Comparison of ENCODE assay signal across 18 cellular contexts in genomic region chr21:22855581-22855980, GRCh38.
DNase-seq lines count a peak whose midpoint lies in the region; ATAC-seq, FAIRE-seq and TF ChIP-seq lines count a peak whose summit lies in the region.
"Had no signal": no experiment of that assay in that cellular context is flagged by ENCODE, and none has a peak within 500 bp of the region (broad histone marks: within the 10 kb centered on the region; RNA-seq: fewer than 3 reads in every experiment).

No MANE protein-coding gene starts in this region.

- FAIRE-seq in bronchial epithelial cell (lab: Jason Lieb, UNC) = no peak
- FAIRE-seq: G401.6 had no signal

- H3K36me3 ChIP-seq in bronchial epithelial cell (ENCODE audit: control insufficient read depth, insufficient read depth, low read length) = no peaks in the 10 kb centered on the region

- H3K27me3 ChIP-seq in bronchial epithelial cell (ENCODE audit: control insufficient read depth, insufficient read depth, low read length) = no peaks in the 10 kb centered on the region

- TF ChIP-seq CTCF in bronchial epithelial cell (IDR thresholded peaks at IDR 0.05; ENCODE audit: insufficient read depth, low read length, severe bottlenecking) (no peak), foreskin fibroblast (IDR thresholded peaks at IDR 0.05; ENCODE audit: low read depth, low read length) (no peak)

- H3K4me3 ChIP-seq in bronchial epithelial cell (ENCODE audit: low read depth, low read length) (no peak overlapping the region), foreskin fibroblast (ENCODE audit: low read depth in 1 of 2, low read length in 2 of 2) (no peak overlapping the region)

- DNase-seq in HT1080 (ENCODE audit: low read depth) (peak; percentile 55), NCI-H460 (ENCODE audit: extremely low read depth, low read depth) (peak; percentile 22), bronchial epithelial cell (ENCODE audit: low read depth) (peak; percentile 88), kidney tubule cell (ENCODE audit: low spot score) (peak; percentile 2), foreskin fibroblast (no peak), NCI-H2196 (lab: John Stamatoyannopoulos, UW; ENCODE audit: unreplicated experiment) (no peak)
- DNase-seq: ACHN; C1 segment of cervical spinal cord; CD8-positive, alpha-beta memory T cell; DND-41; H9; Karpas-422; NCI-H1105; NCI-H1694; NCI-H524; NCI-H82 had no signal

- ATAC-seq in HG03460 (IDR thresholded peaks at IDR 0.05; ENCODE audit: unreplicated experiment) = no peak

Comparison
In these comparisons a context has a peak if more than half of its experiments do, and no peak if none do; other contexts are left out.
1. DNase-seq: peak in HT1080 (single experiment), NCI-H460 (single experiment), bronchial epithelial cell (single experiment) and kidney tubule cell (single experiment); none in foreskin fibroblast (0 of 2) and NCI-H2196 (single experiment).